Comparison of ENCODE assay signal across 28 cellular contexts in the genomic region with DNA sequence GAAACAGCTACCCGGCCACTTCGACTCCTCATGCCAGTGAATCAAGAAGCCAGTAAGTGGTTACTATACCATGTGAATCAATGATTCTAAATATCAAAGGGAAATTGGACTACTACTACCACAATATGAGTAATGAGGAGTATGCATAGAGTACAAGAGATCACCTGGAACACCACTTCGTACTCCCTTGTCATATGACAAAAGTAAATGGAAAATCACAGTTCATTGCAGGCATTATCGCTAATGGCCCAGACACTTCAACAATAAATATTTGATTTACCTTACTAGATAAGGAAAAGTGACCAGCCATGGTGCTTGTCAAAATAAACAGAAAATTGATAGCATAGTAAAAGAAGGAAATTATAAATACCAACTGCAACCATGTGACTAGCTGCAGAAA.
"Had no signal": no experiment of that assay in that cellular context is flagged by ENCODE, and none has a peak within 500 bp of the region (broad histone marks: within the 10 kb centered on the region; RNA-seq: fewer than 3 reads in every experiment).

No MANE protein-coding gene starts in this region.

- H3K36me3 ChIP-seq: stomach, suprapubic skin, thoracic aorta, thyroid gland, tibial artery, tibial nerve, transverse colon, upper lobe of right lung, uterus, vagina had no signal

- FAIRE-seq: urothelium cell line had no signal

- H3K27me3 ChIP-seq: stomach, suprapubic skin, testis, thyroid gland, tibial artery, tibial nerve, transverse colon, upper lobe of right lung, uterus, vagina had no signal

- H3K27ac ChIP-seq: stomach, suprapubic skin, testis, thoracic aorta, thyroid gland, tibial artery, tibial nerve, transverse colon, upper lobe of right lung, uterus, vagina had no signal

- H3K4me1 Mint-ChIP-seq: stimulated activated effector memory CD8-positive, alpha-beta T cell treated with anti-CD3 and anti-CD28 coated beads, Interleukin-12 subunit alpha, Interleukin-12 subunit beta, amount 100 ng/mL, for 72 hours; stimulated activated memory B cell treated with anti-CD40 and anti-IgM and Interleukin-4, amounts not matched to agents 10 μg/mL and 1 μg/mL and 100 μg/mL, for 72 hours; stimulated activated naive B cell treated with anti-CD40 and anti-IgM and Interleukin-4, amounts not matched to agents 10 μg/mL and 1 μg/mL and 100 μg/mL, for 72 hours; stimulated activated naive CD8-positive, alpha-beta T cell treated with anti-CD3 and anti-CD28 coated beads, Interleukin-15, amount 100 ng/mL, for 72 hours had no signal

- H3K27me3 Mint-ChIP-seq: stimulated activated memory B cell treated with anti-CD40 and anti-IgM and Interleukin-4, amounts not matched to agents 10 μg/mL and 1 μg/mL and 100 μg/mL, for 72 hours; stimulated activated naive B cell treated with anti-CD40 and anti-IgM and Interleukin-4, amounts not matched to agents 10 μg/mL and 1 μg/mL and 100 μg/mL, for 72 hours; stimulated activated naive CD8-positive, alpha-beta T cell treated with anti-CD3 and anti-CD28 coated beads, Interleukin-15, amount 100 ng/mL, for 72 hours; stimulated activated naive CD8-positive, alpha-beta T cell treated with anti-CD3 and anti-CD28 coated beads, Interleukin-15, Interleukin-2, amounts not matched to agents 100 ng/mL and 50 ng/mL, for 24 hours; type B pancreatic cell had no signal

- H3K27ac Mint-ChIP-seq: stimulated activated effector memory CD8-positive, alpha-beta T cell treated with anti-CD3 and anti-CD28 coated beads, Interleukin-12 subunit alpha, Interleukin-12 subunit beta, amount 100 ng/mL, for 72 hours; stimulated activated memory B cell treated with anti-CD40 and anti-IgM and Interleukin-4, amounts not matched to agents 10 μg/mL and 1 μg/mL and 100 μg/mL, for 72 hours; stimulated activated naive B cell treated with anti-CD40 and anti-IgM and Interleukin-4, amounts not matched to agents 10 μg/mL and 1 μg/mL and 100 μg/mL, for 72 hours; stimulated activated naive CD8-positive, alpha-beta T cell treated with anti-CD3 and anti-CD28 coated beads, Interleukin-15, amount 100 ng/mL, for 72 hours; stimulated activated naive CD8-positive, alpha-beta T cell treated with anti-CD3 and anti-CD28 coated beads, Interleukin-15, Interleukin-2, amounts not matched to agents 100 ng/mL and 50 ng/mL, for 24 hours; type B pancreatic cell had no signal

- H3K4me3 Mint-ChIP-seq: stimulated activated effector memory CD8-positive, alpha-beta T cell treated with anti-CD3 and anti-CD28 coated beads, Interleukin-12 subunit alpha, Interleukin-12 subunit beta, amount 100 ng/mL, for 72 hours; stimulated activated memory B cell treated with anti-CD40 and anti-IgM and Interleukin-4, amounts not matched to agents 10 μg/mL and 1 μg/mL and 100 μg/mL, for 72 hours; stimulated activated naive B cell treated with anti-CD40 and anti-IgM and Interleukin-4, amounts not matched to agents 10 μg/mL and 1 μg/mL and 100 μg/mL, for 72 hours; stimulated activated naive CD8-positive, alpha-beta T cell treated with anti-CD3 and anti-CD28 coated beads, Interleukin-15, amount 100 ng/mL, for 72 hours; stimulated activated naive CD8-positive, alpha-beta T cell treated with anti-CD3 and anti-CD28 coated beads, Interleukin-15, Interleukin-2, amounts not matched to agents 100 ng/mL and 50 ng/mL, for 24 hours; type B pancreatic cell had no signal

- DNase-seq: stimulated activated CD4-positive, alpha-beta T cell treated with anti-CD3 and anti-CD28 coated beads, Interleukin-2, amount 100 ng/mL, for 48 hours; stimulated activated CD4-positive, alpha-beta T cell treated with anti-CD3 and anti-CD28 coated beads, Interleukin-4, amount 100 ng/mL, for 1 hour; stimulated activated CD4-positive, alpha-beta T cell treated with anti-CD3 and anti-CD28 coated beads, Interleukin-4, amount 100 ng/mL, for 24 hours; stimulated activated CD4-positive, alpha-beta T cell treated with anti-CD3 and anti-CD28 coated beads, Interleukin-4, amount 100 ng/mL, for 4 hours; stimulated activated CD8-positive, alpha-beta memory T cell treated with anti-CD3 and anti-CD28 coated beads, Interleukin-4, amount 100 ng/mL, for 48 hours; stimulated activated naive B cell treated with anti-CD40 and anti-IgM and Interleukin-4, amounts not matched to agents 10 μg/mL and 1 μg/mL and 100 μg/mL, for 72 hours; stimulated activated naive CD4-positive, alpha-beta T cell; stimulated activated naive CD4-positive, alpha-beta T cell treated with Interleukin-2 at 50 U/mL for 16 hours; stimulated activated naive CD8-positive, alpha-beta T cell treated with anti-CD3 and anti-CD28 coated beads, Interleukin-15, amount 100 ng/mL, for 72 hours; stimulated activated naive CD8-positive, alpha-beta T cell treated with anti-CD3 and anti-CD28 coated beads, Interleukin-15, Interleukin-2, amounts not matched to agents 100 U/mL and 50 U/mL, for 24 hours; stomach; substantia nigra; testis; thyroid gland; tibial artery; transverse colon; trophoblast cell; upper lobe of right lung; uterus had no signal

- H3K4me1 ChIP-seq: stomach, suprapubic skin, testis, thyroid gland, tibial artery, tibial nerve, transverse colon, upper lobe of right lung, uterus, vagina had no signal

- H3K9me3 ChIP-seq: suprapubic skin, testis, thoracic aorta, thyroid gland, tibial artery, tibial nerve, transverse colon, upper lobe of right lung, uterus, vagina had no signal

- ATAC-seq: stimulated activated effector memory CD8-positive, alpha-beta T cell treated with anti-CD3 and anti-CD28 coated beads, Interleukin-12 subunit alpha, Interleukin-12 subunit beta, amount 100 ng/mL, for 72 hours; stimulated activated memory B cell treated with anti-CD40 and anti-IgM and Interleukin-4, amounts not matched to agents 10 μg/mL and 1 μg/mL and 100 μg/mL, for 72 hours; stimulated activated naive B cell treated with anti-CD40 and anti-IgM and Interleukin-4, amounts not matched to agents 10 μg/mL and 1 μg/mL and 100 μg/mL, for 72 hours; stimulated activated naive CD8-positive, alpha-beta T cell treated with anti-CD3 and anti-CD28 coated beads, Interleukin-15, amount 100 ng/mL, for 72 hours; stimulated activated naive CD8-positive, alpha-beta T cell treated with anti-CD3 and anti-CD28 coated beads, Interleukin-15, Interleukin-2, amounts not matched to agents 100 U/mL and 50 U/mL, for 24 hours; upper lobe of right lung had no signal

- H3K4me3 ChIP-seq: stomach, suprapubic skin, testis, thoracic aorta, thyroid gland, tibial artery, tibial nerve, transverse colon, upper lobe of right lung, uterus, vagina had no signal

- H3K36me3 Mint-ChIP-seq: stimulated activated effector memory CD8-positive, alpha-beta T cell treated with anti-CD3 and anti-CD28 coated beads, Interleukin-12 subunit alpha, Interleukin-12 subunit beta, amount 100 ng/mL, for 72 hours; stimulated activated memory B cell treated with anti-CD40 and anti-IgM and Interleukin-4, amounts not matched to agents 10 μg/mL and 1 μg/mL and 100 μg/mL, for 72 hours; stimulated activated naive B cell treated with anti-CD40 and anti-IgM and Interleukin-4, amounts not matched to agents 10 μg/mL and 1 μg/mL and 100 μg/mL, for 72 hours had no signal
